1 cellular context compared by ENCODE assay signal in genomic region chr20:20463933-20464374, GRCh38.
TF ChIP-seq lines count a peak whose summit lies in the region.

No MANE protein-coding gene starts in this region.

TF ChIP-seq in GM12878, 131 proteins besides CTCF, POLR2A, EP300 and RAD21 (continued from another document):
- peak; percentile 73; the same call in 1 of the 2 replicates for TF ChIP-seq EED (IDR thresholded peaks at IDR 0.05; ENCODE audit: low read depth)
- TF ChIP-seq NFIC (IDR thresholded peaks at IDR 0.05; ENCODE audit: low read depth, low read length), result peak; percentile 58; the same call in 1 of the 2 replicates
- no peak for TF ChIP-seq TAF1 (IDR thresholded peaks at IDR 0.05; ENCODE audit: borderline replicate concordance, low read depth, low read length)
- no peak for TF ChIP-seq TCF7 (IDR thresholded peaks at IDR 0.05; ENCODE audit: borderline replicate concordance)
- TF ChIP-seq KAT2A (conservative IDR thresholded peaks at IDR 0.05; ENCODE audit: control insufficient read depth, low read depth, low read length), result no peak
- peak; percentile 39; the same call in 1 of the 2 replicates for TF ChIP-seq RUNX3 (IDR thresholded peaks at IDR 0.05; ENCODE audit: low read length)
- no peak for TF ChIP-seq MEF2B (IDR thresholded peaks at IDR 0.05; ENCODE audit: partially characterized antibody, poor library complexity, severe bottlenecking)
- TF ChIP-seq MTA2 (IDR thresholded peaks at IDR 0.05; ENCODE audit: low read depth), result peak; percentile 43; the same call in 1 of the 2 replicates
- no peak for TF ChIP-seq ZNF592 (IDR thresholded peaks at IDR 0.05)
- TF ChIP-seq TCF3 (IDR thresholded peaks at IDR 0.05; ENCODE audit: borderline replicate concordance, insufficient read depth, low read depth, low read length), result no peak
- peak; percentile 39; the same call in 1 of the 2 replicates for TF ChIP-seq TCF12 (IDR thresholded peaks at IDR 0.05; ENCODE audit: low read depth, low read length)
- TF ChIP-seq ZNF687 (IDR thresholded peaks at IDR 0.05), result 0 out of 2 replicates have a peak, but pooled peaks have one; percentile 15
- TF ChIP-seq IKZF2 (IDR thresholded peaks at IDR 0.05), result peak; percentile 33 to 72; a peak in 3 of 4 replicates
- TF ChIP-seq ZBTB40 (IDR thresholded peaks at IDR 0.05; ENCODE audit: borderline replicate concordance), result no peak
- TF ChIP-seq SPI1 (IDR thresholded peaks at IDR 0.05; ENCODE audit: borderline replicate concordance, insufficient read depth, low read depth, low read length), result peak; percentile 34; the same call in 1 of the 2 replicates
- peak; percentile 33 for TF ChIP-seq CREB1 (IDR thresholded peaks at IDR 0.05; ENCODE audit: low read depth)
